ENCODE assay signal across 1 cellular context in the genomic region with DNA sequence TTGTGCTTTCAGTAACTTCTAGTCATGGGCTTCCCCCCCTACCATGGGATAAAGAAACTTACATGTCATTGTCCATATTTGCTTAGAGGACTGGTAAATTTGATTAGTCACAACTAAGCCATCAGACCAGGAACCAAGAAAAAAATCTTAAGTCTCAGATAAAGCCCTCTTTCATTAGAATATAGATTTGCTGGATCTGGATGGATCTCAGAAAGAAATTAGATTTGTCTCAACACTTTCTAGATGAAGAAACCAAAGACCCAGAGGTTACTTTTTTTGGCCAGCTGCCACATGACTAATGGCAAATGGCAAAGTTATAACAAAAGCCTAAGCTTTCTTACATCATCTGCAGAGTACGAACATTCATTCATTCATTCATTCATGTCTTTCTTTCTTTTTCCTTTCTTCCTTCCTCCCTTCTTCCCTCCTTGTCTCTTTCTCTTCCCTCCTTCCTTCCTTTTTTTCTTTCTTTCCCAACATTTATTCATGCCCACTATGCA.
TF ChIP-seq lines count a peak whose summit lies in the region.

No MANE protein-coding gene starts in this region.

TF ChIP-seq in K562, 482 proteins besides CTCF, POLR2A, EP300 and RAD21 (continued from another document):
- TF ChIP-seq, protein P1, sequence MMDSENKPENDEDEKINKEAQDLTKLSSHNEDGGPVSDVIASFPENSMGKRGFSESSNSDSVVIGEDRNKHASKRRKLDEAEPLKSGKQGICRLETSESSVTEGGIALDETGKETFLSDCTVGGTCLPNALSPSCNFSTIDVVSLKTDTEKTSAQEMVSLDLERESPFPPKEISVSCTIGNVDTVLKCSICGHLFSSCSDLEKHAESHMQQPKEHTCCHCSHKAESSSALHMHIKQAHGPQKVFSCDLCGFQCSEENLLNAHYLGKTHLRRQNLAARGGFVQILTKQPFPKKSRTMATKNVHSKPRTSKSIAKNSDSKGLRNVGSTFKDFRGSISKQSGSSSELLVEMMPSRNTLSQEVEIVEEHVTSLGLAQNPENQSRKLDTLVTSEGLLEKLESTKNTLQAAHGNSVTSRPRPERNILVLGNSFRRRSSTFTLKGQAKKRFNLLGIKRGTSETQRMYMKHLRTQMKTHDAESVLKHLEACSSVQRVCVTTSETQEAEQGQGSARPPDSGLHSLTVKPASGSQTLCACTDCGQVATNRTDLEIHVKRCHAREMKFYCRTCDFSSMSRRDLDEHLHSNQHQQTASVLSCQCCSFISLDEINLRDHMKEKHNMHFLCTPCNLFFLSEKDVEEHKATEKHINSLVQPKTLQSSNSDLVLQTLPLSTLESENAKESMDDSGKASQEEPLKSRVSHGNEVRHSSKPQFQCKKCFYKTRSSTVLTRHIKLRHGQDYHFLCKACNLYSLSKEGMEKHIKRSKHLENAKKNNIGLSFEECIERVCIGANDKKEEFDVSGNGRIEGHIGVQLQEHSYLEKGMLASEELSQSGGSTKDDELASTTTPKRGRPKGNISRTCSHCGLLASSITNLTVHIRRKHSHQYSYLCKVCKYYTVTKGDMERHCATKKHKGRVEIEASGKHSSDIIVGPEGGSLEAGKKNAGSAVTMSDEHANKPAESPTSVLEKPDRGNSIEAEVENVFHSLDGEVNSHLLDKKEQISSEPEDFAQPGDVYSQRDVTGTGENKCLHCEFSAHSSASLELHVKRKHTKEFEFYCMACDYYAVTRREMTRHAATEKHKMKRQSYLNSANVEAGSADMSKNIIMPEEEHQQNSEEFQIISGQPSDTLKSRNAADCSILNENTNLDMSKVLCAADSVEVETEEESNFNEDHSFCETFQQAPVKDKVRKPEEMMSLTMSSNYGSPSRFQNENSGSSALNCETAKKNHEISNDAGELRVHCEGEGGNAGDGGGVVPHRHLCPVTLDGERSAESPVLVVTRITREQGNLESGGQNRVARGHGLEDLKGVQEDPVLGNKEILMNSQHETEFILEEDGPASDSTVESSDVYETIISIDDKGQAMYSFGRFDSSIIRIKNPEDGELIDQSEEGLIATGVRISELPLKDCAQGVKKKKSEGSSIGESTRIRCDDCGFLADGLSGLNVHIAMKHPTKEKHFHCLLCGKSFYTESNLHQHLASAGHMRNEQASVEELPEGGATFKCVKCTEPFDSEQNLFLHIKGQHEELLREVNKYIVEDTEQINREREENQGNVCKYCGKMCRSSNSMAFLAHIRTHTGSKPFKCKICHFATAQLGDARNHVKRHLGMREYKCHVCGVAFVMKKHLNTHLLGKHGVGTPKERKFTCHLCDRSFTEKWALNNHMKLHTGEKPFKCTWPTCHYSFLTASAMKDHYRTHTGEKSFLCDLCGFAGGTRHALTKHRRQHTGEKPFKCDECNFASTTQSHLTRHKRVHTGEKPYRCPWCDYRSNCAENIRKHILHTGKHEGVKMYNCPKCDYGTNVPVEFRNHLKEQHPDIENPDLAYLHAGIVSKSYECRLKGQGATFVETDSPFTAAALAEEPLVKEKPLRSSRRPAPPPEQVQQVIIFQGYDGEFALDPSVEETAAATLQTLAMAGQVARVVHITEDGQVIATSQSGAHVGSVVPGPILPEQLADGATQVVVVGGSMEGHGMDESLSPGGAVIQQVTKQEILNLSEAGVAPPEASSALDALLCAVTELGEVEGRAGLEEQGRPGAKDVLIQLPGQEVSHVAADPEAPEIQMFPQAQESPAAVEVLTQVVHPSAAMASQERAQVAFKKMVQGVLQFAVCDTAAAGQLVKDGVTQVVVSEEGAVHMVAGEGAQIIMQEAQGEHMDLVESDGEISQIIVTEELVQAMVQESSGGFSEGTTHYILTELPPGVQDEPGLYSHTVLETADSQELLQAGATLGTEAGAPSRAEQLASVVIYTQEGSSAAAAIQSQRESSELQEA (IDR thresholded peaks at IDR 0.05; ENCODE audit: low read depth), result no peak
- TF ChIP-seq MAFG (tag; conservative IDR thresholded peaks at IDR 0.05), result peak; percentile 41; the same call in 1 of the 2 replicates
- 0 out of 2 replicates have a peak, but pooled peaks have one; percentile 23 for TF ChIP-seq CEBPB (tag; IDR thresholded peaks at IDR 0.05)
- TF ChIP-seq FOXA3 (CRISPR knock-in tag; conservative IDR thresholded peaks at IDR 0.05 in 1 of 2, IDR thresholded peaks at IDR 0.05 in 1 of 2), result no peak
- peak; percentile 86 for TF ChIP-seq NFIC (IDR thresholded peaks at IDR 0.05)
- peak; percentile 95 for TF ChIP-seq ZNF24 (IDR thresholded peaks at IDR 0.05)
- TF ChIP-seq CCNT2 (IDR thresholded peaks at IDR 0.05; ENCODE audit: borderline replicate concordance, extremely low read depth, insufficient read length, low read depth, low read length), result no peak
- no peak for TF ChIP-seq PRMT5 (CRISPR knock-in tag; IDR thresholded peaks at IDR 0.05)
- TF ChIP-seq, protein P2, sequence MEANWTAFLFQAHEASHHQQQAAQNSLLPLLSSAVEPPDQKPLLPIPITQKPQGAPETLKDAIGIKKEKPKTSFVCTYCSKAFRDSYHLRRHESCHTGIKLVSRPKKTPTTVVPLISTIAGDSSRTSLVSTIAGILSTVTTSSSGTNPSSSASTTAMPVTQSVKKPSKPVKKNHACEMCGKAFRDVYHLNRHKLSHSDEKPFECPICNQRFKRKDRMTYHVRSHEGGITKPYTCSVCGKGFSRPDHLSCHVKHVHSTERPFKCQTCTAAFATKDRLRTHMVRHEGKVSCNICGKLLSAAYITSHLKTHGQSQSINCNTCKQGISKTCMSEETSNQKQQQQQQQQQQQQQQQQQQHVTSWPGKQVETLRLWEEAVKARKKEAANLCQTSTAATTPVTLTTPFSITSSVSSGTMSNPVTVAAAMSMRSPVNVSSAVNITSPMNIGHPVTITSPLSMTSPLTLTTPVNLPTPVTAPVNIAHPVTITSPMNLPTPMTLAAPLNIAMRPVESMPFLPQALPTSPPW (CRISPR knock-in tag; IDR thresholded peaks at IDR 0.05), result 0 out of 2 replicates have a peak, but pooled peaks have one; percentile 24
- TF ChIP-seq, protein P3, sequence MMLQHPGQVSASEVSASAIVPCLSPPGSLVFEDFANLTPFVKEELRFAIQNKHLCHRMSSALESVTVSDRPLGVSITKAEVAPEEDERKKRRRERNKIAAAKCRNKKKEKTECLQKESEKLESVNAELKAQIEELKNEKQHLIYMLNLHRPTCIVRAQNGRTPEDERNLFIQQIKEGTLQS (IDR thresholded peaks at IDR 0.05), result peak; percentile 70
- TF ChIP-seq, protein P3 (CRISPR knock-in tag; conservative IDR thresholded peaks at IDR 0.05), result no peak
- peak; percentile 59; the same call in 1 of the 2 replicates for TF ChIP-seq ZNF316 (IDR thresholded peaks at IDR 0.05)
- TF ChIP-seq, protein P4, sequence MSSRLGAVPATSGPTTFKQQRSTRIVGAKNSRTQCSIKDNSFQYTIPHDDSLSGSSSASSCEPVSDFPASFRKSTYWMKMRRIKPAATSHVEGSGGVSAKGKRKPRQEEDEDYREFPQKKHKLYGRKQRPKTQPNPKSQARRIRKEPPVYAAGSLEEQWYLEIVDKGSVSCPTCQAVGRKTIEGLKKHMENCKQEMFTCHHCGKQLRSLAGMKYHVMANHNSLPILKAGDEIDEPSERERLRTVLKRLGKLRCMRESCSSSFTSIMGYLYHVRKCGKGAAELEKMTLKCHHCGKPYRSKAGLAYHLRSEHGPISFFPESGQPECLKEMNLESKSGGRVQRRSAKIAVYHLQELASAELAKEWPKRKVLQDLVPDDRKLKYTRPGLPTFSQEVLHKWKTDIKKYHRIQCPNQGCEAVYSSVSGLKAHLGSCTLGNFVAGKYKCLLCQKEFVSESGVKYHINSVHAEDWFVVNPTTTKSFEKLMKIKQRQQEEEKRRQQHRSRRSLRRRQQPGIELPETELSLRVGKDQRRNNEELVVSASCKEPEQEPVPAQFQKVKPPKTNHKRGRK (tag; IDR thresholded peaks at IDR 0.05), result peak; percentile 59
- TF ChIP-seq CEBPG (CRISPR knock-in tag; IDR thresholded peaks at IDR 0.05), result no peak
- TF ChIP-seq CEBPG (tag; conservative IDR thresholded peaks at IDR 0.05 in 1 of 2, IDR thresholded peaks at IDR 0.05 in 1 of 2), result peak in 1 of 2 experiments; percentile 63; a peak in 2 of 4 replicates
- TF ChIP-seq ZNF217 (CRISPR knock-in tag; IDR thresholded peaks at IDR 0.05), result no peak
- TF ChIP-seq, protein P5, sequence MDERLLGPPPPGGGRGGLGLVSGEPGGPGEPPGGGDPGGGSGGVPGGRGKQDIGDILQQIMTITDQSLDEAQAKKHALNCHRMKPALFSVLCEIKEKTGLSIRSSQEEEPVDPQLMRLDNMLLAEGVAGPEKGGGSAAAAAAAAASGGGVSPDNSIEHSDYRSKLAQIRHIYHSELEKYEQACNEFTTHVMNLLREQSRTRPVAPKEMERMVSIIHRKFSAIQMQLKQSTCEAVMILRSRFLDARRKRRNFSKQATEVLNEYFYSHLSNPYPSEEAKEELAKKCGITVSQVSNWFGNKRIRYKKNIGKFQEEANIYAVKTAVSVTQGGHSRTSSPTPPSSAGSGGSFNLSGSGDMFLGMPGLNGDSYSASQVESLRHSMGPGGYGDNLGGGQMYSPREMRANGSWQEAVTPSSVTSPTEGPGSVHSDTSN (CRISPR knock-in tag; IDR thresholded peaks at IDR 0.05; ENCODE audit: low read depth), result no peak
- TF ChIP-seq, protein P5 (tag; conservative IDR thresholded peaks at IDR 0.05; ENCODE audit: low read depth), result 0 out of 2 replicates have a peak, but pooled peaks have one; percentile 9
- TF ChIP-seq ARID1B (IDR thresholded peaks at IDR 0.05), result 0 out of 2 replicates have a peak, but pooled peaks have one; percentile 16
- no peak for TF ChIP-seq BDP1 (IDR thresholded peaks at IDR 0.05; ENCODE audit: insufficient read depth, insufficient read length)
- 0 out of 2 replicates have a peak, but pooled peaks have one; percentile 16 for TF ChIP-seq FOSL1 (tag; conservative IDR thresholded peaks at IDR 0.05)
